Comparison of ENCODE assay signal across 15 cellular contexts in the genomic region with DNA sequence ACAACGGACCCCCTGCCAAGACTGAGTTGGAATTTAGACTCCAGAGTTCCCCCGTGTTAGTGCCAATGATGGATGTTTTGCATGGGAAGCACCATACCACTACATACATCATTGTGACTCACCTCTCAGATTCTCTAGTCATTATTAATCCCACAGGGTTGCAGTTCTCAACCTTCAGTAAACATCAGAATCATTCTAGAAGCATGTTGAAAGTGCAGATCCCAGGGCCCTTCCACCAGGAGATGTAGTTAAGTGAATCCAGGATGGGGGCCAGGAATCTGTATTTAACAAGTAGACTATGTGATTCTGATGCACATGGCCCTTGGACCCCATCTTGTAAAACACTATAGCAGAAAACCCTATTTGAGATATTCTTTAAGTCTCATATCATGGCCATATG. TPM values are rescaled to one million over a fixed set of nuclear protein-coding genes. Genes with fewer than 3 reads are reported as not detected.
"Had no signal": no experiment of that assay in that cellular context is flagged by ENCODE, and none has a peak within 500 bp of the region (broad histone marks: within the 10 kb centered on the region; RNA-seq: fewer than 3 reads in every experiment).

No MANE protein-coding gene starts in this region.

RNA-seq across cellular contexts. Expression of a gene that starts 2.1 kb away (rescaled TPM):
- total RNA-seq: activated B cell treated with CpG ODN at 0.5 μM for 24 hours; activated CD8-positive, alpha-beta T cell treated with anti-CD3 and anti-CD28 coated beads for 36 hours; activated T-cell treated with anti-CD3 and anti-CD28 coated beads, Interleukin-2, amount 50 U/mL, for 4 hours; activated T-helper 17 cell treated with anti-CD3 and anti-CD28 coated beads, Interleukin-2, amount 50 U/mL, for 72 hours; body of pancreas; endothelial cell of umbilical vein; esophagus squamous epithelium; kidney epithelial cell; left lobe of liver; mononuclear cell; natural killer cell; occipital lobe; psoas muscle; spleen; upper lobe of right lung had no signal
- polyA plus RNA-seq: endothelial cell of umbilical vein, spleen had no signal
